19 cellular contexts compared by ENCODE assay signal in the genomic region with DNA sequence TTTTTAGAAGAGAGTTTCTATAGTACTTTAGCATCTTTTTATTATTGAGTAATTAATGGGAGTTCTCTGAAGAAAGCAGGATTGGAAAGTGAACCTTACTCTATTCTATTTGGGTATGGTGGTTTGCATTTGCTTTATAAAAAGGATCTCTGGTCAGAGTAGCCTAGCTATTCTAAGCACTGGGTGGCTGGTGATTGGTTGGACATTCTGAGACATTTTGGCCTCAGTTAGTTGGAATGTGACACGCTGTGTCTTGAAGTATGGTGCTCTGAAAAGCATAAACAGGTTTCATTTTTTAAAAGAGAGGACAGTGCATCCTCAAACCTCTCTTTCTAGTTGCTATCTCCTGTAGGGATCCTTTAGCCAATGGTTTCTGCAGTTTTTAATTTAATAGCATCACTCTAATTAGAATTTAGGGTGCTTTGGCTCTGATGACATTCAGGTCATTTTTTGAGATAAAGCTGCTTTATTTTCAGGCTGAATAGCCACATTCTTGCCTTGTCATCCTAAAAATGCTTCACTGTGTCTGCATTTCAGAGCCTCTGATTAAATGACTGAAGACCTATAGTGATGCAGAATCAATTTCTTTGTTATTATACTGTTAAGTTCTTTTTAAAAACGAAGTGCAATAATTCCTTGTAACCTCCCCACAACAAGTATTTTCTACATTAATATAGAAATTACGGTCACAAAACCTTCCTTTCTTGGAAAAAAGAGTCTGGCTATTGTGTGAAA. TPM values are rescaled to one million over a fixed set of nuclear protein-coding genes. Genes with fewer than 3 reads are reported as not detected.
"Had no signal": no experiment of that assay in that cellular context is flagged by ENCODE, and none has a peak within 500 bp of the region (broad histone marks: within the 10 kb centered on the region; RNA-seq: fewer than 3 reads in every experiment).

No MANE protein-coding gene starts in this region.

- H3K4me3 ChIP-seq: coronary artery, left ventricle myocardium inferior, lung, right atrium auricular region, tibial artery, upper lobe of left lung, uterus had no signal

- H3K27me3 ChIP-seq: right atrium auricular region, tibial artery, upper lobe of left lung, uterus had no signal

- H3K9me3 Mint-ChIP-seq: stimulated activated effector memory CD8-positive, alpha-beta T cell treated with anti-CD3 and anti-CD28 coated beads, Interleukin-12 subunit alpha, Interleukin-12 subunit beta, amount 100 ng/mL, for 72 hours had no signal

- DNase-seq: effector CD4-positive, alpha-beta T cell; glutamatergic neuron; kidney; left cardiac atrium; left ventricle myocardium inferior; mesendoderm; naive thymus-derived CD8-positive, alpha-beta T cell; stimulated activated CD4-positive, alpha-beta T cell treated with anti-CD3 and anti-CD28 coated beads, Interleukin-4, amount 100 ng/mL, for 1 hour; stimulated activated CD8-positive, alpha-beta memory T cell treated with anti-CD3 and anti-CD28 coated beads, Interleukin-4, amount 100 ng/mL, for 48 hours; stimulated activated naive CD8-positive, alpha-beta T cell treated with anti-CD3 and anti-CD28 coated beads, Interleukin-15, Interleukin-2, amounts not matched to agents 100 U/mL and 50 U/mL, for 24 hours; tibial artery; upper lobe of left lung; uterus had no signal

- H3K27ac ChIP-seq: coronary artery, left ventricle myocardium inferior, neutrophil, right atrium auricular region, tibial artery, upper lobe of left lung, uterus had no signal

- H3K36me3 ChIP-seq: left ventricle myocardium inferior, neutrophil, right atrium auricular region, tibial artery, upper lobe of left lung, uterus had no signal

- ATAC-seq: esophagus mucosa; left cardiac atrium; naive thymus-derived CD8-positive, alpha-beta T cell; stimulated activated effector memory CD8-positive, alpha-beta T cell treated with anti-CD3 and anti-CD28 coated beads, Interleukin-12 subunit alpha, Interleukin-12 subunit beta, amount 100 ng/mL, for 72 hours; stimulated activated naive CD8-positive, alpha-beta T cell treated with anti-CD3 and anti-CD28 coated beads, Interleukin-15, Interleukin-2, amounts not matched to agents 100 U/mL and 50 U/mL, for 24 hours had no signal

- H3K9me3 ChIP-seq: left ventricle myocardium inferior, neutrophil, right atrium auricular region, tibial artery, upper lobe of left lung, uterus had no signal

- H3K36me3 Mint-ChIP-seq: stimulated activated effector memory CD8-positive, alpha-beta T cell treated with anti-CD3 and anti-CD28 coated beads, Interleukin-12 subunit alpha, Interleukin-12 subunit beta, amount 100 ng/mL, for 72 hours had no signal

- H3K4me3 Mint-ChIP-seq: naive thymus-derived CD8-positive, alpha-beta T cell; stimulated activated effector memory CD8-positive, alpha-beta T cell treated with anti-CD3 and anti-CD28 coated beads, Interleukin-12 subunit alpha, Interleukin-12 subunit beta, amount 100 ng/mL, for 72 hours had no signal

- H3K4me1 ChIP-seq: left ventricle myocardium inferior, right atrium auricular region, tibial artery, upper lobe of left lung, uterus had no signal

- H3K27ac Mint-ChIP-seq: naive thymus-derived CD8-positive, alpha-beta T cell; stimulated activated effector memory CD8-positive, alpha-beta T cell treated with anti-CD3 and anti-CD28 coated beads, Interleukin-12 subunit alpha, Interleukin-12 subunit beta, amount 100 ng/mL, for 72 hours had no signal

- H3K4me1 Mint-ChIP-seq: stimulated activated effector memory CD8-positive, alpha-beta T cell treated with anti-CD3 and anti-CD28 coated beads, Interleukin-12 subunit alpha, Interleukin-12 subunit beta, amount 100 ng/mL, for 72 hours had no signal

RNA-seq across cellular contexts. Expression of a gene that starts 20.6 kb away (rescaled TPM):
- total RNA-seq: naive thymus-derived CD8-positive, alpha-beta T cell had no signal
